1 cellular context compared by ENCODE assay signal in genomic region chrX:71177327-71177726, GRCh38.
TF ChIP-seq lines count a peak whose summit lies in the region.

No MANE protein-coding gene starts in this region.

TF ChIP-seq in HepG2, 621 proteins besides CTCF, POLR2A, EP300 and RAD21:
- TF ChIP-seq HOXA9 (CRISPR knock-in tag; IDR thresholded peaks at IDR 0.05; ENCODE audit: borderline replicate concordance), result no peak
- no peak for TF ChIP-seq RERE (CRISPR knock-in tag; IDR thresholded peaks at IDR 0.05; ENCODE audit: low read depth)
- TF ChIP-seq SETDB1 (CRISPR knock-in tag; IDR thresholded peaks at IDR 0.05; ENCODE audit: borderline replicate concordance), result no peak
- TF ChIP-seq IRF9 (CRISPR knock-in tag; IDR thresholded peaks at IDR 0.05; ENCODE audit: borderline replicate concordance), result no peak
- no peak for TF ChIP-seq ZNF138 (CRISPR knock-in tag; IDR thresholded peaks at IDR 0.05; ENCODE audit: low read depth)
- TF ChIP-seq MIER3 (CRISPR knock-in tag; IDR thresholded peaks at IDR 0.05; ENCODE audit: borderline replicate concordance), result no peak
- TF ChIP-seq HMG20B (CRISPR knock-in tag; conservative IDR thresholded peaks at IDR 0.05), result no peak
- no peak for TF ChIP-seq ARID3A (IDR thresholded peaks at IDR 0.05; ENCODE audit: low read depth, low read length)
- TF ChIP-seq JARID2 (CRISPR knock-in tag; IDR thresholded peaks at IDR 0.05; ENCODE audit: insufficient replicate concordance), result no peak
- TF ChIP-seq ARNT2 (CRISPR knock-in tag; IDR thresholded peaks at IDR 0.05; ENCODE audit: low read depth), result no peak
- TF ChIP-seq MAFG (CRISPR knock-in tag; IDR thresholded peaks at IDR 0.05), result no peak
- no peak for TF ChIP-seq NCOA5 (CRISPR knock-in tag; IDR thresholded peaks at IDR 0.05)
- TF ChIP-seq TAF15 (IDR thresholded peaks at IDR 0.05; ENCODE audit: low read depth, low read length, poor library complexity, severe bottlenecking), result no peak
- no peak for TF ChIP-seq ZNF225 (CRISPR knock-in tag; IDR thresholded peaks at IDR 0.05)
- TF ChIP-seq POLR2G (IDR thresholded peaks at IDR 0.05; ENCODE audit: low read depth, low read length), result no peak
TF ChIP-seq in HepG2: peak in this region for 0.
